8 cellular contexts compared by ENCODE assay signal in genomic region chr7:100088095-100088620, GRCh38. TPM values are rescaled to one million over a fixed set of nuclear protein-coding genes. Genes with fewer than 3 reads are reported as not detected.
DNase-seq lines count a peak whose midpoint lies in the region; ATAC-seq, FAIRE-seq and TF ChIP-seq lines count a peak whose summit lies in the region.

No MANE protein-coding gene starts in this region.

- H2AFZ ChIP-seq in H1 (ENCODE audit: low read length) (no peak overlapping the region), osteoblast (ENCODE audit: low read length) (peak overlapping the region; percentile 79)

- H3K36me3 ChIP-seq in H1 (ENCODE audit: control insufficient read depth in 2 of 4, insufficient read depth in 4 of 4, low read length in 3 of 4) = peaks cover 18 to 29% (median 25%) of the 10 kb centered on the region in 4 experiments
- H3K36me3 ChIP-seq in osteoblast (ENCODE audit: insufficient read depth, low read length) = peaks cover 30% of the 10 kb centered on the region

- H3K23me2 ChIP-seq in H1 (ENCODE audit: low read depth, low read length) = peaks cover 4% of the 10 kb centered on the region; the same call in 1 of the 2 replicates

- CTCF ChIA-PET in H1 (lab: Charles Lee; ENCODE audit: partially characterized antibody) = interaction anchor here (0.7 to 1.2 kb wide), 2 partner anchors 44 to 47 kb away, joined by 3 read pairs; no protein-coding TSS in a partner anchor

- no peak overlapping the region for H2AK5ac ChIP-seq in H1 (ENCODE audit: low read depth, low read length)

- POLR2A ChIA-PET in H1 (lab: Charles Lee; ENCODE audit: partially characterized antibody) = interaction anchor here (0.7 to 19.5 kb wide), 12 partner anchors 6 to 90 kb away, joined by 3 to 722 read pairs (median 4); partner anchors contain the start of genes AP4M1, MBLAC1, MCM7 and ZSCAN21

- H2BK120ac ChIP-seq in H1 (replicated peaks; ENCODE audit: low read depth, low read length) = peak overlapping the region; percentile 4

- H3K4ac ChIP-seq in H1 (replicated peaks; ENCODE audit: insufficient read length, low read depth, low read length) = peak overlapping the region; percentile 11

- H3K4me1 ChIP-seq in H1 (replicated peaks in 1 of 4; ENCODE audit: control insufficient read depth in 3 of 4, insufficient read depth in 4 of 4, low read length in 3 of 4) (peaks cover 0 to 3% (median 0%) of the 10 kb centered on the region in 4 experiments; a peak in 2 of 7 replicates), osteoblast (ENCODE audit: insufficient read depth, low read length) (peaks cover 31% of the 10 kb centered on the region)

- H4K20me1 ChIP-seq in H1 (replicated peaks in 1 of 2; ENCODE audit: control insufficient read depth in 1 of 2, insufficient read depth in 2 of 2, low read length in 2 of 2) = peaks cover 8% of the 10 kb centered on the region in 2 experiments
- no peaks in the 10 kb centered on the region for H4K20me1 ChIP-seq in osteoblast (ENCODE audit: insufficient read depth, low read length)

- H3K27me3 ChIP-seq in H1 (replicated peaks in 1 of 4; ENCODE audit: control insufficient read depth in 3 of 4, extremely low read depth in 1 of 4, insufficient read depth in 3 of 4, low read length in 3 of 4) = no peaks in the 10 kb centered on the region
- H3K27me3 ChIP-seq in osteoblast (ENCODE audit: insufficient read depth, low read length) = no peaks in the 10 kb centered on the region

- H3K27ac ChIP-seq in H1 (ENCODE audit: low read depth, low read length) (peak overlapping the region; percentile 19), osteoblast (ENCODE audit: low read depth, low read length) (peak overlapping the region; percentile 84)

- peak overlapping the region; percentile 85 for H4K5ac ChIP-seq in H1 (ENCODE audit: insufficient read length, low read depth, low read length)

- no peak for TF ChIP-seq POLR2A in H1 (IDR thresholded peaks at IDR 0.05; ENCODE audit: control extremely low read depth in 1 of 2, low read depth in 2 of 2, low read length in 2 of 2)

- peak overlapping the region; percentile 5 for H3K56ac ChIP-seq in H1 (replicated peaks; ENCODE audit: insufficient read length, low read depth, low read length)

- peak overlapping the region; percentile 50 for H4K91ac ChIP-seq in H1 (replicated peaks; ENCODE audit: insufficient read length, low read length)

- intact Hi-C loops in left colon (cut with DNase I, micrococcal nuclease) = loop anchor here in 1 of 2 donors (10.0 kb wide), 1 partner anchor 93 kb away; no protein-coding TSS in a partner anchor

- no peak for TF ChIP-seq RAD21 in H1 (IDR thresholded peaks at IDR 0.05 in 1 of 2, conservative IDR thresholded peaks at IDR 0.05 in 1 of 2; ENCODE audit: low read depth in 2 of 2, low read length in 2 of 2)

- no peak for FAIRE-seq in H1 (lab: Jason Lieb, UNC)

- 0 out of 2 replicates have a peak overlapping the region, but pooled peaks have one; percentile 6 for H2BK15ac ChIP-seq in H1 (ENCODE audit: low read length)

- TF ChIP-seq CTCF in H1 (IDR thresholded peaks at IDR 0.05; ENCODE audit: control extremely low read depth in 1 of 3, insufficient read depth in 1 of 3, low read depth in 1 of 3, low read length in 3 of 3) = no peak
- no peak for TF ChIP-seq CTCF in osteoblast (IDR thresholded peaks at IDR 0.05; ENCODE audit: extremely low read depth, low read depth, low read length)

- 84% methylated on average over 11 of the region's 11 CpGs; no CpG with 5 or more reads in 1 of the 2 experiments for WGBS in H1 (ENCODE audit: extremely low coverage in 1 of 2, insufficient coverage in 1 of 2, insufficient read length in 1 of 2, insufficient replicate concordance in 2 of 2, low coverage in 1 of 2, low lambda C conversion rate in 2 of 2, missing lambda C conversion rate in 1 of 2), 2 experiments

- no peak overlapping the region for H3K23ac ChIP-seq in H1 (ENCODE audit: insufficient read length)

- H3K79me2 ChIP-seq in H1 (ENCODE audit: control insufficient read depth in 1 of 2, insufficient read depth in 2 of 2, low read length in 2 of 2) (peaks cover 0 to 6% of the 10 kb centered on the region in 2 experiments; a peak in 1 of 4 replicates), osteoblast (ENCODE audit: insufficient read depth, low read length) (peaks cover 32% of the 10 kb centered on the region)

- no peak for ATAC-seq in left colon
- ATAC-seq in GM21723 (IDR thresholded peaks at IDR 0.05; ENCODE audit: unreplicated experiment) = no peak

- H2BK12ac ChIP-seq in H1 (ENCODE audit: low read depth, low read length) = 0 out of 2 replicates have a peak overlapping the region, but pooled peaks have one; percentile 1

- peak overlapping the region; percentile 66 to 70 for H3K4me2 ChIP-seq in H1 (ENCODE audit: insufficient read depth in 1 of 2, low read depth in 2 of 2, low read length in 2 of 2)
- H3K4me2 ChIP-seq in osteoblast (ENCODE audit: insufficient read depth, low read length) = peak overlapping the region; percentile 86

- no peaks in the 10 kb centered on the region for H3K79me1 ChIP-seq in H1 (ENCODE audit: low read depth, low read length)

- H2BK5ac ChIP-seq in H1 (ENCODE audit: low read depth, low read length) = 0 out of 2 replicates have a peak overlapping the region, but pooled peaks have one; percentile 18

- peak overlapping the region; percentile 76; the same call in 1 of the 2 replicates for H3K18ac ChIP-seq in H1 (ENCODE audit: extremely low read depth, low read length)

- H3K9me3 ChIP-seq in H1 (ENCODE audit: insufficient read depth in 2 of 2, low read depth in 1 of 2, low read length in 1 of 2) = no peaks in the 10 kb centered on the region
- H3K9me3 ChIP-seq in osteoblast (ENCODE audit: low read depth, low read length) = no peaks in the 10 kb centered on the region

- H3K14ac ChIP-seq in H1 (ENCODE audit: insufficient read length) = no peak overlapping the region

- TF ChIP-seq EP300 in H1 (IDR thresholded peaks at IDR 0.05; ENCODE audit: borderline replicate concordance in 1 of 2, low read depth in 2 of 2, low read length in 2 of 2) = no peak

- peak overlapping the region in 3 of 4 experiments; percentile 2 to 62 (median 21); a peak in 4 of 7 replicates for H3K9ac ChIP-seq in H1 (replicated peaks in 1 of 4; ENCODE audit: extremely low read depth in 1 of 4, low read depth in 3 of 4, low read length in 3 of 4)

- no peak overlapping the region for H2BK20ac ChIP-seq in H1 (ENCODE audit: low read length)

- H4K8ac ChIP-seq in H1 (ENCODE audit: extremely low read depth, insufficient read depth, low read length) = no peak overlapping the region; the same call in 1 of the 2 replicates

- H3K4me3 ChIP-seq in H1 (ENCODE audit: extremely low read depth in 1 of 4, insufficient read depth in 2 of 4, low read depth in 3 of 4, low read length in 4 of 4) (peak overlapping the region; percentile 78 to 98 (median 96)), osteoblast (ENCODE audit: insufficient read depth, low read length) (peak overlapping the region; percentile 92)

- peak; percentile 36 for DNase-seq in COLO668 (lab: John Stamatoyannopoulos, UW; ENCODE audit: unreplicated experiment)
- DNase-seq in NAMALWA (ENCODE audit: low spot score) = peak; percentile 75
- no peak for DNase-seq in H1 (ENCODE audit: low read depth in 1 of 2, low spot score in 2 of 2)
- DNase-seq in osteoblast (ENCODE audit: insufficient read length, low spot score, missing footprints) = no peak
- DNase-seq in ureter (ENCODE audit: low spot score) = no peak
- DNase-seq in left colon = no peak
- DNase-seq in Kasumi-1 (lab: John Stamatoyannopoulos, UW) = no peak

RNA-seq across cellular contexts. Expression of gene COPS6, which starts 0.6 kb away (rescaled TPM):
- 127 and 128 TPM in 2 replicates for total RNA-seq in H1 (2021; fragmentation: NEBNext Ultra II Directional; extraction: Animal tissue kit (Norgen Biotek cat#: 25700))
- polyA plus RNA-seq in H1 (2011; rRNA removed) = 159 and 225 TPM in 2 replicates
- 182 TPM for polyA plus RNA-seq in H1 (2011; cell fraction: cytosol; rRNA removed)
- polyA plus RNA-seq in H1 (2011; cell fraction: nucleus; rRNA removed) = 125 TPM
- 126 to 168 TPM (median 164 TPM) in 4 replicates for polyA plus RNA-seq in H1 (2012, experiment 1 of 2)
- 93.7 TPM for polyA plus RNA-seq in H1 (2012, experiment 2 of 2)
- polyA plus RNA-seq in H1 (2013, experiment 1 of 2) = 98.9 TPM
- polyA plus RNA-seq in H1 (2013, experiment 2 of 2) = 103 TPM
- 154 and 162 TPM in 2 replicates for polyA minus RNA-seq in H1 (2011; rRNA and poly(A)+ RNA removed)
- 75.1 TPM for polyA minus RNA-seq in H1 (2011; cell fraction: cytosol; rRNA and poly(A)+ RNA removed)
- polyA minus RNA-seq in H1 (2011; cell fraction: nucleus; rRNA and poly(A)+ RNA removed) = 66.5 TPM
- total RNA-seq in osteoblast (42.4 and 45.6 TPM in 2 replicates), ureter (121 TPM), left colon (10 to 100 TPM; 59.3 to 65.6 TPM)

RNA-seq across cellular contexts. Expression of gene ZNF3, which starts 6.6 kb away (rescaled TPM):
- total RNA-seq in H1 (2021; fragmentation: NEBNext Ultra II Directional; extraction: Animal tissue kit (Norgen Biotek cat#: 25700)) = 49.1 and 50.7 TPM in 2 replicates
- polyA plus RNA-seq in H1 (2011; rRNA removed) = 21.3 and 26.9 TPM in 2 replicates
- 33.8 TPM for polyA plus RNA-seq in H1 (2011; cell fraction: cytosol; rRNA removed)
- polyA plus RNA-seq in H1 (2011; cell fraction: nucleus; rRNA removed) = 58.8 TPM
- polyA plus RNA-seq in H1 (2012, experiment 1 of 2) = 33.0 to 39.4 TPM (median 38.3 TPM) in 4 replicates
- polyA plus RNA-seq in H1 (2012, experiment 2 of 2) = 17.4 TPM
- 55.9 TPM for polyA plus RNA-seq in H1 (2013, experiment 1 of 2)
- 49.7 TPM for polyA plus RNA-seq in H1 (2013, experiment 2 of 2)
- polyA minus RNA-seq in H1 (2011; rRNA and poly(A)+ RNA removed) = 73.2 and 75.3 TPM in 2 replicates
- polyA minus RNA-seq in H1 (2011; cell fraction: cytosol; rRNA and poly(A)+ RNA removed) = 24.1 TPM
- polyA minus RNA-seq in H1 (2011; cell fraction: nucleus; rRNA and poly(A)+ RNA removed) = 97.8 TPM
- total RNA-seq in osteoblast = 30.4 and 33.9 TPM in 2 replicates
- 41.3 TPM for total RNA-seq in ureter
- total RNA-seq in left colon = 10 to 100 TPM; 34.0 to 37.2 TPM

RNA-seq across cellular contexts. Expression of gene MCM7, which starts 13.0 kb away (rescaled TPM):
- total RNA-seq in H1 (2021; fragmentation: NEBNext Ultra II Directional; extraction: Animal tissue kit (Norgen Biotek cat#: 25700)) = 339 and 344 TPM in 2 replicates
- polyA plus RNA-seq in H1 (2011; rRNA removed) = 313 and 394 TPM in 2 replicates
- 370 TPM for polyA plus RNA-seq in H1 (2011; cell fraction: cytosol; rRNA removed)
- 732 TPM for polyA plus RNA-seq in H1 (2011; cell fraction: nucleus; rRNA removed)
- polyA plus RNA-seq in H1 (2012, experiment 1 of 2) = 297 to 387 TPM (median 352 TPM) in 4 replicates
- polyA plus RNA-seq in H1 (2012, experiment 2 of 2) = 212 TPM
- 254 TPM for polyA plus RNA-seq in H1 (2013, experiment 1 of 2)
- 229 TPM for polyA plus RNA-seq in H1 (2013, experiment 2 of 2)
- 344 and 385 TPM in 2 replicates for polyA minus RNA-seq in H1 (2011; rRNA and poly(A)+ RNA removed)
- 320 TPM for polyA minus RNA-seq in H1 (2011; cell fraction: cytosol; rRNA and poly(A)+ RNA removed)
- 348 TPM for polyA minus RNA-seq in H1 (2011; cell fraction: nucleus; rRNA and poly(A)+ RNA removed)
- total RNA-seq in osteoblast (28.6 and 31.2 TPM in 2 replicates), ureter (52.4 TPM), left colon (10 to 100 TPM; 44.7 to 62.1 TPM)

RNA-seq across cellular contexts. Expression of gene AP4M1, which starts 13.3 kb away (rescaled TPM):
- total RNA-seq in H1 (2021; fragmentation: NEBNext Ultra II Directional; extraction: Animal tissue kit (Norgen Biotek cat#: 25700)) = 15.2 and 15.8 TPM in 2 replicates
- polyA plus RNA-seq in H1 (2011; rRNA removed) = 15.9 and 16.6 TPM in 2 replicates
- polyA plus RNA-seq in H1 (2011; cell fraction: cytosol; rRNA removed) = 12.1 TPM
- 38.5 TPM for polyA plus RNA-seq in H1 (2011; cell fraction: nucleus; rRNA removed)
- polyA plus RNA-seq in H1 (2012, experiment 1 of 2) = 14.4 to 21.1 TPM (median 19.3 TPM) in 4 replicates
- polyA plus RNA-seq in H1 (2012, experiment 2 of 2) = 19.6 TPM
- polyA plus RNA-seq in H1 (2013, experiment 1 of 2) = 10.8 TPM
- 11.6 TPM for polyA plus RNA-seq in H1 (2013, experiment 2 of 2)
- 12.8 and 16.5 TPM in 2 replicates for polyA minus RNA-seq in H1 (2011; rRNA and poly(A)+ RNA removed)
- polyA minus RNA-seq in H1 (2011; cell fraction: cytosol; rRNA and poly(A)+ RNA removed) = 8.6 TPM
- 12.6 TPM for polyA minus RNA-seq in H1 (2011; cell fraction: nucleus; rRNA and poly(A)+ RNA removed)
- 19.5 and 20.0 TPM in 2 replicates for total RNA-seq in osteoblast
- total RNA-seq in ureter = 19.5 TPM
- total RNA-seq in left colon = 10 to 100 TPM; 20.2 to 20.8 TPM

RNA-seq across cellular contexts. Expression of gene TAF6, which starts 31.0 kb away (rescaled TPM):
- 101 and 109 TPM in 2 replicates for total RNA-seq in H1 (2021; fragmentation: NEBNext Ultra II Directional; extraction: Animal tissue kit (Norgen Biotek cat#: 25700))
- 66.7 and 113 TPM in 2 replicates for polyA plus RNA-seq in H1 (2011; rRNA removed)
- polyA plus RNA-seq in H1 (2011; cell fraction: cytosol; rRNA removed) = 29.4 TPM
- polyA plus RNA-seq in H1 (2011; cell fraction: nucleus; rRNA removed) = 79.1 TPM
- polyA plus RNA-seq in H1 (2012, experiment 1 of 2) = 71.9 to 120 TPM (median 110 TPM) in 4 replicates
- polyA plus RNA-seq in H1 (2012, experiment 2 of 2) = 110 TPM
- polyA plus RNA-seq in H1 (2013, experiment 1 of 2) = 68.1 TPM
- polyA plus RNA-seq in H1 (2013, experiment 2 of 2) = 69.5 TPM
- polyA minus RNA-seq in H1 (2011; rRNA and poly(A)+ RNA removed) = 37.5 and 55.6 TPM in 2 replicates
- 42.3 TPM for polyA minus RNA-seq in H1 (2011; cell fraction: cytosol; rRNA and poly(A)+ RNA removed)
- polyA minus RNA-seq in H1 (2011; cell fraction: nucleus; rRNA and poly(A)+ RNA removed) = 32.4 TPM
- total RNA-seq in osteoblast (33.3 and 36.2 TPM in 2 replicates), ureter (47.4 TPM), left colon (10 to 100 TPM; 28.7 to 33.1 TPM)

Comparison
In these comparisons a context has a peak if more than half of its experiments do, and no peak if none do; other contexts are left out.
1. DNase-seq: peak in COLO668 (single experiment) and NAMALWA (single experiment); none in H1 (0 of 2), osteoblast (single experiment), ureter (single experiment), left colon (0 of 2) and Kasumi-1 (0 of 2).